In genomic region chr12:76694369-76694768, GRCh38 we compare ENCODE assay signal across 16 cellular contexts.
DNase-seq lines count a peak whose midpoint lies in the region; ATAC-seq and TF ChIP-seq lines count a peak whose summit lies in the region.
"Had no signal": no experiment of that assay in that cellular context is flagged by ENCODE, and none has a peak within 500 bp of the region (broad histone marks: within the 10 kb centered on the region; RNA-seq: fewer than 3 reads in every experiment).

No MANE protein-coding gene starts in this region.

- no peak overlapping the region for H3K18ac ChIP-seq in IMR-90 (ENCODE audit: low read depth, low read length)

- CTCF ChIA-PET in IMR-90 (lab: Yijun Ruan, JAX): no interaction called here

- POLR2A ChIA-PET in IMR-90 (lab: Charles Lee; ENCODE audit: unreplicated experiment): no interaction called here

- H3K27ac Mint-ChIP-seq in activated T-cell treated with anti-CD3 and anti-CD28 coated beads, Interleukin-2, amount 50 U/mL, for 24 hours: no peak overlapping the region
- H3K27ac Mint-ChIP-seq: B cell; CD4-positive, CD25-positive, alpha-beta regulatory T cell; H9 had no signal

- no peaks in the 10 kb centered on the region for H3K9me3 Mint-ChIP-seq in activated T-cell treated with anti-CD3 and anti-CD28 coated beads, Interleukin-2, amount 50 U/mL, for 24 hours
- H3K9me3 Mint-ChIP-seq: CD4-positive, CD25-positive, alpha-beta regulatory T cell; H9 had no signal

- TF ChIP-seq POLR2A in IMR-90 (IDR thresholded peaks at IDR 0.05; ENCODE audit: low read depth, low read length): no peak
- TF ChIP-seq POLR2A in thyroid gland (IDR thresholded peaks at IDR 0.05): no peak

- H4K91ac ChIP-seq in IMR-90 (ENCODE audit: insufficient read depth, low read depth, low read length): no peak overlapping the region

- H3K4ac ChIP-seq in IMR-90 (ENCODE audit: low read depth, low read length): no peak overlapping the region

- in situ Hi-C loops in IMR-90 (cut with MboI; ENCODE audit: low sequenced_read_pairs): no loop called here

- TF ChIP-seq CTCF in IMR-90 (conservative IDR thresholded peaks at IDR 0.05; ENCODE audit: low read depth, low read length) (no peak), psoas muscle (IDR thresholded peaks at IDR 0.05) (no peak), thyroid gland (IDR thresholded peaks at IDR 0.05) (no peak)

- H2BK15ac ChIP-seq in IMR-90 (ENCODE audit: low read depth, low read length): no peak overlapping the region

- H3K4me3 ChIP-seq in IMR-90 (ENCODE audit: insufficient read depth, low read depth, low read length) (no peak overlapping the region), psoas muscle (no peak overlapping the region), thyroid gland (replicated peaks in 1 of 3) (no peak overlapping the region)

- no TSS peak for BruUV-seq in IMR-90 (replicated peaks; lab: Mats Ljungman, UMichigan)

- H2AFZ ChIP-seq in IMR-90 (replicated peaks; ENCODE audit: low read length, poor library complexity): no peak overlapping the region

- no peak overlapping the region for H4K5ac ChIP-seq in IMR-90 (ENCODE audit: low read depth, low read length)

- H4K8ac ChIP-seq in IMR-90 (ENCODE audit: low read depth in 2 of 2, low read length in 2 of 2): no peak overlapping the region

- no peaks in the 10 kb centered on the region for H3K4me1 Mint-ChIP-seq in activated T-cell treated with anti-CD3 and anti-CD28 coated beads, Interleukin-2, amount 50 U/mL, for 24 hours (ENCODE audit: low read depth)
- H3K4me1 Mint-ChIP-seq: B cell; CD4-positive, CD25-positive, alpha-beta regulatory T cell had no signal

- DNase-seq in IMR-90 (no peak), fibroblast of gingiva (ENCODE audit: low read depth) (peak; percentile 51), psoas muscle (peak; percentile 20 to 56), thyroid gland (peak; percentile 31 to 57), GOT3 (lab: John Stamatoyannopoulos, UW) (no peak)
- DNase-seq in activated CD4-positive, alpha-beta T cell treated with anti-CD3 and anti-CD28 coated beads for 1 hour: no peak
- no peak for DNase-seq in activated T-cell treated with anti-CD3 and anti-CD28 coated beads, Interleukin-2, amount 50 U/mL, for 24 hours
- DNase-seq: 8988T; Caco-2; CD4-positive, CD25-positive, alpha-beta regulatory T cell; DMS153; DMS79; GDM1; H9 had no signal

- H3K56ac ChIP-seq in IMR-90 (ENCODE audit: extremely low read depth, insufficient read depth, low read length): no peak overlapping the region

- H2AK9ac ChIP-seq in IMR-90 (replicated peaks; ENCODE audit: low read depth, low read length, poor library complexity): no peak overlapping the region

- ATAC-seq in IMR-90 (ENCODE audit: low read depth) (no peak), psoas muscle (no peak)
- ATAC-seq: HepG2 had no signal

- H3K27me3 Mint-ChIP-seq in activated T-cell treated with anti-CD3 and anti-CD28 coated beads, Interleukin-2, amount 50 U/mL, for 24 hours: no peaks in the 10 kb centered on the region

- WGBS in IMR-90 (ENCODE audit: extremely low coverage in 2 of 2, insufficient read length in 1 of 2), 2 experiments: 96% methylated on average over 4 of the region's 7 CpGs; no CpG with 5 or more reads in 1 of the 2 experiments
- 54 to 84% (median 59%) methylated on average over 7 of the region's 7 CpGs for WGBS in psoas muscle, 3 donors
- WGBS in thyroid gland, 2 donors: 72 to 84% methylated on average over 5 to 7 of the region's 7 CpGs

- H3K4me1 ChIP-seq in IMR-90 (ENCODE audit: control insufficient read depth, insufficient read depth, low read length) (peaks cover 5% of the 10 kb centered on the region), psoas muscle (no peaks in the 10 kb centered on the region), thyroid gland (peaks cover 0 to 8% of the 10 kb centered on the region in 2 donors)

- TF ChIP-seq RAD21 in IMR-90 (IDR thresholded peaks at IDR 0.05; ENCODE audit: low read length): no peak

- H3K9me1 ChIP-seq in IMR-90 (ENCODE audit: insufficient read depth, low read length): no peaks in the 10 kb centered on the region; the same call in 1 of the 2 replicates

- no peaks in the 10 kb centered on the region for H4K20me1 ChIP-seq in IMR-90 (ENCODE audit: insufficient read depth, low read length)

- H3K4me2 ChIP-seq in IMR-90 (ENCODE audit: low read depth, low read length): no peak overlapping the region

- H2BK120ac ChIP-seq in IMR-90 (ENCODE audit: low read depth, low read length): no peak overlapping the region

- no peaks in the 10 kb centered on the region for H3K9me3 ChIP-seq in IMR-90 (ENCODE audit: control insufficient read depth, insufficient read depth, low read length)
- H3K9me3 ChIP-seq in psoas muscle: no peaks in the 10 kb centered on the region
- H3K9me3 ChIP-seq in thyroid gland: no peaks in the 10 kb centered on the region
- H3K9me3 ChIP-seq: Caco-2 had no signal

- dilution Hi-C loops in IMR-90 (cut with HindIII; ENCODE audit: low sequenced_read_pairs, unreplicated experiment): no loop called here

- no peaks in the 10 kb centered on the region for H3K79me1 ChIP-seq in IMR-90 (ENCODE audit: low read depth in 1 of 2, low read length in 2 of 2)

- H3K27me3 ChIP-seq in IMR-90 (ENCODE audit: control insufficient read depth, insufficient read depth, low read length): no peaks in the 10 kb centered on the region
- no peaks in the 10 kb centered on the region for H3K27me3 ChIP-seq in psoas muscle (ENCODE audit: insufficient read depth in 3 of 3, low read length in 2 of 3)
- H3K27me3 ChIP-seq in thyroid gland: no peaks in the 10 kb centered on the region

- no peak overlapping the region for H3K9ac ChIP-seq in IMR-90 (ENCODE audit: low read depth, low read length)

- H3K27ac ChIP-seq in IMR-90 (ENCODE audit: insufficient read depth, low read length) (no peak overlapping the region), psoas muscle (no peak overlapping the region), thyroid gland (no peak overlapping the region)

- H2BK5ac ChIP-seq in IMR-90 (ENCODE audit: low read depth, low read length, poor library complexity, severe bottlenecking): no peak overlapping the region

- H2BK20ac ChIP-seq in IMR-90 (ENCODE audit: low read depth, low read length): no peak overlapping the region

- H3K14ac ChIP-seq in IMR-90 (replicated peaks; ENCODE audit: low read depth, low read length): 0 out of 2 replicates have a peak overlapping the region, but pooled peaks have one; percentile 32

- no peak overlapping the region for H2AK5ac ChIP-seq in IMR-90 (ENCODE audit: low read depth, low read length)

- no peak overlapping the region for H3K4me3 Mint-ChIP-seq in activated T-cell treated with anti-CD3 and anti-CD28 coated beads, Interleukin-2, amount 50 U/mL, for 24 hours
- H3K4me3 Mint-ChIP-seq: B cell; CD4-positive, CD25-positive, alpha-beta regulatory T cell; H9 had no signal

- H3K36me3 ChIP-seq in IMR-90 (ENCODE audit: control insufficient read depth, insufficient read depth, low read length) (no peaks in the 10 kb centered on the region), psoas muscle (ENCODE audit: insufficient read depth in 1 of 2, low read depth in 1 of 2) (no peaks in the 10 kb centered on the region), thyroid gland (no peaks in the 10 kb centered on the region)

- no peaks in the 10 kb centered on the region for H3K36me3 Mint-ChIP-seq in activated T-cell treated with anti-CD3 and anti-CD28 coated beads, Interleukin-2, amount 50 U/mL, for 24 hours (ENCODE audit: low read depth)
- H3K36me3 Mint-ChIP-seq: CD4-positive, CD25-positive, alpha-beta regulatory T cell had no signal

- intact Hi-C loops in IMR-90 (cut with micrococcal nuclease) (no loop called here), psoas muscle (cut with DNase I) (no loop called here), thyroid gland (cut with DNase I) (no loop called here)

- no peak overlapping the region for H3K23ac ChIP-seq in IMR-90 (ENCODE audit: low read depth, low read length)

TF ChIP-seq in IMR-90, 13 proteins besides CTCF, POLR2A, EP300 and RAD21:
- TF ChIP-seq CHD1 (IDR thresholded peaks at IDR 0.05; ENCODE audit: low read depth, low read length): no peak
- TF ChIP-seq MAZ (IDR thresholded peaks at IDR 0.05; ENCODE audit: borderline replicate concordance, low read depth, low read length): no peak
- no peak for TF ChIP-seq RCOR1 (IDR thresholded peaks at IDR 0.05; ENCODE audit: insufficient replicate concordance, low read length)
- no peak for TF ChIP-seq ELK1 (IDR thresholded peaks at IDR 0.05; ENCODE audit: borderline replicate concordance, low read depth, low read length)
- TF ChIP-seq NFE2L2 (IDR thresholded peaks at IDR 0.05; ENCODE audit: low read depth, low read length): no peak
- no peak for TF ChIP-seq USF2 (IDR thresholded peaks at IDR 0.05; ENCODE audit: low read depth, low read length)
- no peak for TF ChIP-seq CEBPB (IDR thresholded peaks at IDR 0.05; ENCODE audit: low read depth, low read length)
- TF ChIP-seq RFX5 (IDR thresholded peaks at IDR 0.05; ENCODE audit: low read depth, low read length): no peak
- no peak for TF ChIP-seq BHLHE40 (IDR thresholded peaks at IDR 0.05; ENCODE audit: low read depth, low read length)
- TF ChIP-seq MXI1 (IDR thresholded peaks at IDR 0.05; ENCODE audit: borderline replicate concordance, low read depth, low read length): no peak
- no peak for TF ChIP-seq MAFK (IDR thresholded peaks at IDR 0.05; ENCODE audit: low read depth, low read length)
- no peak for TF ChIP-seq SMC3 (IDR thresholded peaks at IDR 0.05; ENCODE audit: low read depth, low read length)
- no peak for TF ChIP-seq FOS (IDR thresholded peaks at IDR 0.05; ENCODE audit: low read depth, low read length)

Comparison
In these comparisons a context has a peak if more than half of its experiments do, and no peak if none do; other contexts are left out.
1. DNase-seq: peak in fibroblast of gingiva (single experiment), psoas muscle (2 of 2) and thyroid gland (2 of 2); none in IMR-90 (single experiment), activated CD4-positive, alpha-beta T cell treated with anti-CD3 and anti-CD28 coated beads for 1 hour (single experiment), activated T-cell treated with anti-CD3 and anti-CD28 coated beads, Interleukin-2, amount 50 U/mL, for 24 hours (single experiment) and GOT3 (single experiment).